ENCODE assay signal across 1 cellular context in the genomic region with DNA sequence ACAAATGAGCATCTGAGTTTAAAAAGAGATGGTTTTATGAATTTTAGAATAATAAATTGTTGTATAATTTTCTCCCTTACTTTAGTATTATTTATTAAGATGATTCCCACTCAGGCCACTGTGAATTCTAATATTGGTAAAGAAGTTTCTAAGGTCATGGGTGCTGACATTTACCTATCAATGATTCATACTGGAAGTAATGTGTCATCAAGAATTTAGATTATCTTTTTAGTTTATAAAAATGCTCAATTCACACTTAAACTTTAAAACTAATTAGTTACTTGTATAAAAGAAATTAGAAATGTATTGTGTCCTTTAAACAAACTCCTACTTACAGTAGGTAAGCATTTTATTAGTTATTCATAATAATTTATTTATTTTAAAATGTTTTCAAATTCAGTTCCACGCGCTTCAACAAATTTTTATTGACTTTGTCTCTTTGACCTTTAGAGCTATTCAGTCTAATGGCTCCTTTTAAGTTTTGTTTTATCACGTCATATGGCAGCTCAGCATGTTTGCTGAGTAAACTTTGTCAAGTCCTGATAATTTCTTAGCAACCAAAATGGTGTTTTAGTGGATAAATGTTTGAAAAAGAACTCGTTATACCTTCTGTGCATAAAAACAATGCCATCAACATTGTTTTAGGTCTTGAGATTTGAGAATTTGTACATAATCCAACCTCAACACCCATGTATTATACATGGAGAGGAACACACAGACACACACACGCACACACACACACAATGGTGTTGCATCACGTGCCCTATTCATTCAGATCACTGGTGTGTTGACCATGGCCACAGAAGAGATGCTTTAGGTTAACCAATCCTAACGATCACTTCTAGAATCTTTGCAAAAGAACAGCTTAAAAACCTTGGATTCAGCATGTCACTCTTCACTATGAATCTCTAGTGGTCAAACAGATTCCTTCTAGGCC.
TF ChIP-seq lines count a peak whose summit lies in the region.

No MANE protein-coding gene starts in this region.

TF ChIP-seq in H1, 55 proteins besides CTCF, POLR2A, EP300 and RAD21:
- TF ChIP-seq TAF1 (IDR thresholded peaks at IDR 0.05; ENCODE audit: low read depth, low read length) (no peak), EGR1 (IDR thresholded peaks at IDR 0.05; ENCODE audit: borderline replicate concordance, low read depth, low read length) (no peak), GTF2F1 (IDR thresholded peaks at IDR 0.05; ENCODE audit: borderline replicate concordance, low read depth, low read length) (no peak), SAP30 (IDR thresholded peaks at IDR 0.05; ENCODE audit: insufficient read depth, insufficient replicate concordance, low read length) (no peak), CREB1 (IDR thresholded peaks at IDR 0.05) (no peak), TCF12 (IDR thresholded peaks at IDR 0.05; ENCODE audit: low read depth, low read length) (no peak), SP1 (IDR thresholded peaks at IDR 0.05; ENCODE audit: low read depth, low read length) (no peak), TBP (IDR thresholded peaks at IDR 0.05; ENCODE audit: low read depth, low read length) (no peak), HDAC6 (IDR thresholded peaks at IDR 0.05; ENCODE audit: low read depth, low read length) (no peak), POU5F1 (IDR thresholded peaks at IDR 0.05; ENCODE audit: low read depth, low read length) (no peak), TEAD4 (IDR thresholded peaks at IDR 0.05; ENCODE audit: low read depth, low read length) (no peak), GABPA (IDR thresholded peaks at IDR 0.05; ENCODE audit: borderline replicate concordance, insufficient read depth, low read length) (no peak), MAFK (IDR thresholded peaks at IDR 0.05; ENCODE audit: low read depth, low read length) (no peak), CBX5 (IDR thresholded peaks at IDR 0.05; ENCODE audit: low read depth, low read length) (no peak), SUZ12 (IDR thresholded peaks at IDR 0.05; ENCODE audit: low read length) (no peak), BCL11A (IDR thresholded peaks at IDR 0.05; ENCODE audit: low read depth in 2 of 2, low read length in 2 of 2) (no peak), CTBP2 (IDR thresholded peaks at IDR 0.05; ENCODE audit: borderline replicate concordance, insufficient read depth, insufficient read length, low read length) (no peak), CHD2 (IDR thresholded peaks at IDR 0.05; ENCODE audit: low read length) (no peak)
- TF ChIP-seq, protein P1, sequence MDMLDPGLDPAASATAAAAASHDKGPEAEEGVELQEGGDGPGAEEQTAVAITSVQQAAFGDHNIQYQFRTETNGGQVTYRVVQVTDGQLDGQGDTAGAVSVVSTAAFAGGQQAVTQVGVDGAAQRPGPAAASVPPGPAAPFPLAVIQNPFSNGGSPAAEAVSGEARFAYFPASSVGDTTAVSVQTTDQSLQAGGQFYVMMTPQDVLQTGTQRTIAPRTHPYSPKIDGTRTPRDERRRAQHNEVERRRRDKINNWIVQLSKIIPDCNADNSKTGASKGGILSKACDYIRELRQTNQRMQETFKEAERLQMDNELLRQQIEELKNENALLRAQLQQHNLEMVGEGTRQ (IDR thresholded peaks at IDR 0.05; ENCODE audit: low read length), result no peak
- TF ChIP-seq, protein P2, sequence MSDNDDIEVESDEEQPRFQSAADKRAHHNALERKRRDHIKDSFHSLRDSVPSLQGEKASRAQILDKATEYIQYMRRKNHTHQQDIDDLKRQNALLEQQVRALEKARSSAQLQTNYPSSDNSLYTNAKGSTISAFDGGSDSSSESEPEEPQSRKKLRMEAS (IDR thresholded peaks at IDR 0.05), result no peak
TF ChIP-seq in H1: peak in this region for 0.
